1 cellular context compared by ENCODE assay signal in the genomic region with DNA sequence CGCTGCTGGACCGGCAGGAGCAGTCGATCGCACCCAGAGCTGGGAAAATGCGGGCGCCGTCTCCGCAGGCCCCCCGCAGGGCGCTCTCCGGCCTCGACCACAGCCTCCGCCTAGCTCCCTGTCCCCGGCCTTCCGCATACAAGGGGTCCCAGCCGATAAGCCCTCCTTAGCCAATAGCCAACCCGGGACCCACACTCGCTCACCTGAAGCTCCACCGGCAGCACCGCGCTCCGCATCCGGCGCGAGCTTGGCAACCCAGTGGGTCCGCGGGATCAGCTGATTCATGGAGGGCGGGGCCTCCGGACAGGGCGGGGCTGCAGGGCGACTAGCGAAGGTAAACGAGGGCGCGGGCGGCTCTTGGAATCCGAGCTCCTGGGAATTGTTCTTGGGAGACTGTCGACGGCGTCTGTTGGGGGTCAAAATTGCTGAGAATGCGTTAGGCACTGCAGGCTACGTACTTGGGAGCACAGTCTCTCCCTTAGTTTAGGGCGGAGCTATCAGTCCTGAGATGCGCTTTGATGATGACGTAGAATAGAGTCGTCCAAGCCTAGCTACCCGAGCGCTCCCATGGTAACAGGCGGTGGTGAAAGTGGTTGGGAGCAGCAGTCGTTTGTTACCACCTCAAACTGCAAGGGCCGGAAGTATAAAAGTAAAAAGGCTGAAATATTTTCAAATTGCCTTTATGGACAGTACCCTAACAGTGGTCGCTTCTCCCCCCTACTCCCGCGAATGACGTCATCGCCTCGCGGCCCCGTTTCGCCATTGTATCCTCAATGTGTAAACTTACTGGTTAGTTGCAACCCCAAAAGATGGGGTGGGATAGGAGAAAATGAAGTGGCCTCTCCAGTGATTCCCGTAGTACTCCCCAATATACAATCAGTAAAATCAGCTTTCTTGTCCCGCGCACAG.
TF ChIP-seq lines count a peak whose summit lies in the region.

ALS2 (minus strand) TSS at position 260 of the 909 bp plus-strand sequence. CDS start 12,048 bp downstream, outside the sequence.

TF ChIP-seq in HepG2, 621 proteins besides CTCF, POLR2A, EP300 and RAD21 (continued from another document and continues in another):
- TF ChIP-seq SKI (IDR thresholded peaks at IDR 0.05; ENCODE audit: partially characterized antibody): no peak
- peak; percentile 56; the same call in 1 of the 2 replicates for TF ChIP-seq GATAD2A (CRISPR knock-in tag; IDR thresholded peaks at IDR 0.05)
- no peak for TF ChIP-seq SCMH1 (CRISPR knock-in tag; IDR thresholded peaks at IDR 0.05; ENCODE audit: borderline replicate concordance)
- peak; percentile 93 for TF ChIP-seq CCDC6 (CRISPR knock-in tag; IDR thresholded peaks at IDR 0.05)
- TF ChIP-seq, protein P1, sequence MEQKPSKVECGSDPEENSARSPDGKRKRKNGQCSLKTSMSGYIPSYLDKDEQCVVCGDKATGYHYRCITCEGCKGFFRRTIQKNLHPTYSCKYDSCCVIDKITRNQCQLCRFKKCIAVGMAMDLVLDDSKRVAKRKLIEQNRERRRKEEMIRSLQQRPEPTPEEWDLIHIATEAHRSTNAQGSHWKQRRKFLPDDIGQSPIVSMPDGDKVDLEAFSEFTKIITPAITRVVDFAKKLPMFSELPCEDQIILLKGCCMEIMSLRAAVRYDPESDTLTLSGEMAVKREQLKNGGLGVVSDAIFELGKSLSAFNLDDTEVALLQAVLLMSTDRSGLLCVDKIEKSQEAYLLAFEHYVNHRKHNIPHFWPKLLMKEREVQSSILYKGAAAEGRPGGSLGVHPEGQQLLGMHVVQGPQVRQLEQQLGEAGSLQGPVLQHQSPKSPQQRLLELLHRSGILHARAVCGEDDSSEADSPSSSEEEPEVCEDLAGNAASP (CRISPR knock-in tag; IDR thresholded peaks at IDR 0.05; ENCODE audit: borderline replicate concordance): 0 out of 2 replicates have a peak, but pooled peaks have one; percentile 68
- TF ChIP-seq GZF1 (CRISPR knock-in tag; IDR thresholded peaks at IDR 0.05): peak; percentile 78; the same call in 1 of the 2 replicates
- TF ChIP-seq ZNF329 (CRISPR knock-in tag; IDR thresholded peaks at IDR 0.05; ENCODE audit: low read depth): no peak
- TF ChIP-seq, protein P2, sequence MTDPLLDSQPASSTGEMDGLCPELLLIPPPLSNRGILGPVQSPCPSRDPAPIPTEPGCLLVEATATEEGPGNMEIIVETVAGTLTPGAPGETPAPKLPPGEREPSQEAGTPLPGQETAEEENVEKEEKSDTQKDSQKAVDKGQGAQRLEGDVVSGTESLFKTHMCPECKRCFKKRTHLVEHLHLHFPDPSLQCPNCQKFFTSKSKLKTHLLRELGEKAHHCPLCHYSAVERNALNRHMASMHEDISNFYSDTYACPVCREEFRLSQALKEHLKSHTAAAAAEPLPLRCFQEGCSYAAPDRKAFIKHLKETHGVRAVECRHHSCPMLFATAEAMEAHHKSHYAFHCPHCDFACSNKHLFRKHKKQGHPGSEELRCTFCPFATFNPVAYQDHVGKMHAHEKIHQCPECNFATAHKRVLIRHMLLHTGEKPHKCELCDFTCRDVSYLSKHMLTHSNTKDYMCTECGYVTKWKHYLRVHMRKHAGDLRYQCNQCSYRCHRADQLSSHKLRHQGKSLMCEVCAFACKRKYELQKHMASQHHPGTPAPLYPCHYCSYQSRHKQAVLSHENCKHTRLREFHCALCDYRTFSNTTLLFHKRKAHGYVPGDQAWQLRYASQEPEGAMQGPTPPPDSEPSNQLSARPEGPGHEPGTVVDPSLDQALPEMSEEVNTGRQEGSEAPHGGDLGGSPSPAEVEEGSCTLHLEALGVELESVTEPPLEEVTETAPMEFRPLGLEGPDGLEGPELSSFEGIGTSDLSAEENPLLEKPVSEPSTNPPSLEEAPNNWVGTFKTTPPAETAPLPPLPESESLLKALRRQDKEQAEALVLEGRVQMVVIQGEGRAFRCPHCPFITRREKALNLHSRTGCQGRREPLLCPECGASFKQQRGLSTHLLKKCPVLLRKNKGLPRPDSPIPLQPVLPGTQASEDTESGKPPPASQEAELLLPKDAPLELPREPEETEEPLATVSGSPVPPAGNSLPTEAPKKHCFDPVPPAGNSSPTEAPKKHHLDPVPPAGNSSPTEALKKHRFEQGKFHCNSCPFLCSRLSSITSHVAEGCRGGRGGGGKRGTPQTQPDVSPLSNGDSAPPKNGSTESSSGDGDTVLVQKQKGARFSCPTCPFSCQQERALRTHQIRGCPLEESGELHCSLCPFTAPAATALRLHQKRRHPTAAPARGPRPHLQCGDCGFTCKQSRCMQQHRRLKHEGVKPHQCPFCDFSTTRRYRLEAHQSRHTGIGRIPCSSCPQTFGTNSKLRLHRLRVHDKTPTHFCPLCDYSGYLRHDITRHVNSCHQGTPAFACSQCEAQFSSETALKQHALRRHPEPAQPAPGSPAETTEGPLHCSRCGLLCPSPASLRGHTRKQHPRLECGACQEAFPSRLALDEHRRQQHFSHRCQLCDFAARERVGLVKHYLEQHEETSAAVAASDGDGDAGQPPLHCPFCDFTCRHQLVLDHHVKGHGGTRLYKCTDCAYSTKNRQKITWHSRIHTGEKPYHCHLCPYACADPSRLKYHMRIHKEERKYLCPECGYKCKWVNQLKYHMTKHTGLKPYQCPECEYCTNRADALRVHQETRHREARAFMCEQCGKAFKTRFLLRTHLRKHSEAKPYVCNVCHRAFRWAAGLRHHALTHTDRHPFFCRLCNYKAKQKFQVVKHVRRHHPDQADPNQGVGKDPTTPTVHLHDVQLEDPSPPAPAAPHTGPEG (CRISPR knock-in tag; IDR thresholded peaks at IDR 0.05): no peak
- peak; percentile 98; the same call in 1 of the 2 replicates for TF ChIP-seq ZNF512B (CRISPR knock-in tag; IDR thresholded peaks at IDR 0.05; ENCODE audit: borderline replicate concordance)
- peak; percentile 78 for TF ChIP-seq AGO2 (optimal IDR thresholded peaks at IDR 0.05; ENCODE audit: low read depth, low read length)
- TF ChIP-seq SRSF9 (IDR thresholded peaks at IDR 0.05; ENCODE audit: borderline replicate concordance, insufficient read depth, low read depth, low read length, poor library complexity, severe bottlenecking): no peak
- peak; percentile 76 for TF ChIP-seq TBX2 (CRISPR knock-in tag; IDR thresholded peaks at IDR 0.05; ENCODE audit: borderline replicate concordance)
- peak; percentile 92 for TF ChIP-seq ZNF891 (CRISPR knock-in tag; IDR thresholded peaks at IDR 0.05)
- TF ChIP-seq CREB1 (IDR thresholded peaks at IDR 0.05): peak; percentile 98
- peak; percentile 99 for TF ChIP-seq CREB1 (CRISPR knock-in tag; IDR thresholded peaks at IDR 0.05)
- peak; percentile 77; the same call in 1 of the 2 replicates for TF ChIP-seq ZNF343 (CRISPR knock-in tag; IDR thresholded peaks at IDR 0.05)
- no peak; the same call in 1 of the 2 replicates for TF ChIP-seq ZSCAN25 (CRISPR knock-in tag; IDR thresholded peaks at IDR 0.05)
- TF ChIP-seq CBFB (CRISPR knock-in tag; IDR thresholded peaks at IDR 0.05): peak; percentile 49; the same call in 1 of the 2 replicates
- TF ChIP-seq, protein P3, sequence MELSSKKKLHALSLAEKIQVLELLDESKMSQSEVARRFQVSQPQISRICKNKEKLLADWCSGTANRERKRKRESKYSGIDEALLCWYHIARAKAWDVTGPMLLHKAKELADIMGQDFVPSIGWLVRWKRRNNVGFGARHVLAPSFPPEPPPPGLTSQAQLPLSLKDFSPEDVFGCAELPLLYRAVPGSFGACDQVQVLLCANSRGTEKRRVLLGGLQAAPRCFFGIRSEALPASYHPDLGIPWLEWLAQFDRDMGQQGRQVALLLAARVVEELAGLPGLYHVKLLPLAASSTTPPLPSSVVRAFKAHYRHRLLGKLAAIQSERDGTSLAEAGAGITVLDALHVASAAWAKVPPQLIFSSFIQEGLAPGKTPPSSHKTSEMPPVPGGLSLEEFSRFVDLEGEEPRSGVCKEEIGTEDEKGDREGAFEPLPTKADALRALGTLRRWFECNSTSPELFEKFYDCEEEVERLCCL (CRISPR knock-in tag; IDR thresholded peaks at IDR 0.05; ENCODE audit: borderline replicate concordance): peak; percentile 70; the same call in 1 of the 2 replicates
- peak; percentile 84 for TF ChIP-seq RXRA (CRISPR knock-in tag; IDR thresholded peaks at IDR 0.05)
- no peak for TF ChIP-seq CENPX (CRISPR knock-in tag; IDR thresholded peaks at IDR 0.05)
- no peak for TF ChIP-seq RBM39 (IDR thresholded peaks at IDR 0.05; ENCODE audit: low read depth, low read length, poor library complexity, severe bottlenecking)
- peak; percentile 59; the same call in 1 of the 2 replicates for TF ChIP-seq REL (CRISPR knock-in tag; conservative IDR thresholded peaks at IDR 0.05)
- peak in 1 of 2 experiments; percentile 59; a peak in 2 of 4 replicates for TF ChIP-seq REST (IDR thresholded peaks at IDR 0.05; ENCODE audit: borderline replicate concordance in 1 of 2, low read depth in 1 of 2, low read length in 2 of 2)
- TF ChIP-seq SMAD3 (CRISPR knock-in tag; IDR thresholded peaks at IDR 0.05): peak; percentile 91; the same call in 1 of the 2 replicates
- TF ChIP-seq FOXK1 (CRISPR knock-in tag; IDR thresholded peaks at IDR 0.05; ENCODE audit: borderline replicate concordance, low read depth): peak; percentile 68; the same call in 1 of the 2 replicates
- peak; percentile 16; the same call in 1 of the 2 replicates for TF ChIP-seq GABPA (IDR thresholded peaks at IDR 0.05; ENCODE audit: low read depth, low read length)
- peak; percentile 77 for TF ChIP-seq GABPA (CRISPR knock-in tag; IDR thresholded peaks at IDR 0.05; ENCODE audit: low read depth)
- TF ChIP-seq ZNF768 (CRISPR knock-in tag; IDR thresholded peaks at IDR 0.05): peak; percentile 71
- TF ChIP-seq ZEB1 (IDR thresholded peaks at IDR 0.05; ENCODE audit: insufficient replicate concordance, low read depth): no peak
- TF ChIP-seq ZNF556 (CRISPR knock-in tag; IDR thresholded peaks at IDR 0.05; ENCODE audit: borderline replicate concordance): peak; percentile 61
- TF ChIP-seq ZNF775 (CRISPR knock-in tag; IDR thresholded peaks at IDR 0.05; ENCODE audit: borderline replicate concordance): no peak
- TF ChIP-seq, protein P4, sequence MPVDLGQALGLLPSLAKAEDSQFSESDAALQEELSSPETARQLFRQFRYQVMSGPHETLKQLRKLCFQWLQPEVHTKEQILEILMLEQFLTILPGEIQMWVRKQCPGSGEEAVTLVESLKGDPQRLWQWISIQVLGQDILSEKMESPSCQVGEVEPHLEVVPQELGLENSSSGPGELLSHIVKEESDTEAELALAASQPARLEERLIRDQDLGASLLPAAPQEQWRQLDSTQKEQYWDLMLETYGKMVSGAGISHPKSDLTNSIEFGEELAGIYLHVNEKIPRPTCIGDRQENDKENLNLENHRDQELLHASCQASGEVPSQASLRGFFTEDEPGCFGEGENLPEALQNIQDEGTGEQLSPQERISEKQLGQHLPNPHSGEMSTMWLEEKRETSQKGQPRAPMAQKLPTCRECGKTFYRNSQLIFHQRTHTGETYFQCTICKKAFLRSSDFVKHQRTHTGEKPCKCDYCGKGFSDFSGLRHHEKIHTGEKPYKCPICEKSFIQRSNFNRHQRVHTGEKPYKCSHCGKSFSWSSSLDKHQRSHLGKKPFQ (CRISPR knock-in tag; IDR thresholded peaks at IDR 0.05; ENCODE audit: insufficient replicate concordance): peak; percentile 48
- no peak for TF ChIP-seq ZFAT (CRISPR knock-in tag; conservative IDR thresholded peaks at IDR 0.05)
- TF ChIP-seq NFYC (CRISPR knock-in tag; IDR thresholded peaks at IDR 0.05): peak; percentile 67
- TF ChIP-seq ELK4 (CRISPR knock-in tag; IDR thresholded peaks at IDR 0.05; ENCODE audit: borderline replicate concordance): no peak
- no peak; the same call in 1 of the 2 replicates for TF ChIP-seq BHLHE40 (IDR thresholded peaks at IDR 0.05; ENCODE audit: low read length)
- TF ChIP-seq HNF4A (CRISPR knock-in tag; IDR thresholded peaks at IDR 0.05): peak; percentile 4; the same call in 1 of the 2 replicates
